In genomic region chr19:33905473-33905936, GRCh38 we compare ENCODE assay signal across 9 cellular contexts.
DNase-seq lines count a peak whose midpoint lies in the region; TF ChIP-seq lines count a peak whose summit lies in the region.
"Had no signal": no experiment of that assay in that cellular context is flagged by ENCODE, and none has a peak within 500 bp of the region (broad histone marks: within the 10 kb centered on the region; RNA-seq: fewer than 3 reads in every experiment).

No MANE protein-coding gene starts in this region.

- peaks cover 18% of the 10 kb centered on the region for H3K4me1 Mint-ChIP-seq in nephron progenitor cell

- H3K4me3 ChIP-seq in AG10803 (ENCODE audit: low read length) (peak overlapping the region; percentile 38), fibroblast of villous mesenchyme (ENCODE audit: low read depth, low read length) (peak overlapping the region; percentile 44)
- H3K4me3 ChIP-seq: K562 had no signal

- no peak overlapping the region for H3K27ac Mint-ChIP-seq in nephron progenitor cell

- peaks cover 48% of the 10 kb centered on the region for H3K27me3 Mint-ChIP-seq in nephron progenitor cell (ENCODE audit: low read depth, poor library complexity)

- DNase-seq in AG10803 (ENCODE audit: low read depth) (no peak), RPMI7951 (ENCODE audit: low read depth) (peak; percentile 44), fibroblast of villous mesenchyme (ENCODE audit: low read depth) (no peak), nephron progenitor cell (peak; percentile 39), ACHN (no peak), middle frontal gyrus (ENCODE audit: extremely low spot score, low spot score) (no peak), NCI-H187 (lab: John Stamatoyannopoulos, UW) (no peak)
- no peak for DNase-seq in stimulated activated CD4-positive, alpha-beta T cell treated with anti-CD3 and anti-CD28 coated beads, Interleukin-2, amount 100 ng/mL, for 48 hours

- peak overlapping the region; percentile 86 for H3K4me3 Mint-ChIP-seq in nephron progenitor cell

- H3K9me3 Mint-ChIP-seq in nephron progenitor cell, result peaks cover 14% of the 10 kb centered on the region

- TF ChIP-seq CTCF in AG10803 (conservative IDR thresholded peaks at IDR 0.05; ENCODE audit: low read length), result no peak
- no peak for TF ChIP-seq CTCF in fibroblast of villous mesenchyme (IDR thresholded peaks at IDR 0.05; ENCODE audit: insufficient read depth, low read depth, low read length)
- TF ChIP-seq CTCF in nephron progenitor cell (IDR thresholded peaks at IDR 0.05), result no peak

- H3K36me3 Mint-ChIP-seq in nephron progenitor cell (ENCODE audit: low read depth), result no peaks in the 10 kb centered on the region

- in situ Hi-C loops in ACHN (cut with HindIII; ENCODE audit: low pct_ligation_motif_present, low pct_unique_long_range_greater_than_20kb, low sequenced_read_pairs), result no loop called here

Comparison
In these comparisons a context has a peak if more than half of its experiments do, and no peak if none do; other contexts are left out.
1. DNase-seq: peak in RPMI7951 (single experiment) and nephron progenitor cell (single experiment); none in AG10803 (single experiment), fibroblast of villous mesenchyme (single experiment), ACHN (single experiment), middle frontal gyrus (single experiment), NCI-H187 (0 of 2) and stimulated activated CD4-positive, alpha-beta T cell treated with anti-CD3 and anti-CD28 coated beads, Interleukin-2, amount 100 ng/mL, for 48 hours (0 of 2).